Comparison of ENCODE assay signal across 8 cellular contexts in genomic region chrX:53071604-53072417, GRCh38. TPM values are rescaled to one million over a fixed set of nuclear protein-coding genes. Genes with fewer than 3 reads are reported as not detected.
A peak's percentile ranks its signal among the peaks of the same experiment; 100 is the strongest.
DNase-seq lines count a peak whose midpoint lies in the region; ATAC-seq and TF ChIP-seq lines count a peak whose summit lies in the region.

No MANE protein-coding gene starts in this region.

- H4K20me1 ChIP-seq in DOHH2 (ENCODE audit: control insufficient read depth, insufficient read depth, low read depth, low read length), result no peaks in the 10 kb centered on the region

- H3K4me2 ChIP-seq in DOHH2 (ENCODE audit: low read length) (peak overlapping the region; percentile 75), neuronal stem cell (ENCODE audit: insufficient read depth, low read length, poor library complexity, severe bottlenecking) (peak overlapping the region; percentile 49)

- H3K4me1 ChIP-seq in DOHH2 (ENCODE audit: control insufficient read depth, low read length) (peaks cover 25% of the 10 kb centered on the region), HUES6 (ENCODE audit: control insufficient read depth, insufficient read depth, low read length) (peaks cover 5% of the 10 kb centered on the region; the same call in 1 of the 2 replicates), neuronal stem cell (ENCODE audit: control insufficient read depth in 2 of 2, insufficient read depth in 1 of 2, low read depth in 1 of 2, low read length in 2 of 2) (peaks cover 0 to 6% of the 10 kb centered on the region in 2 donors), upper lobe of right lung (no peaks in the 10 kb centered on the region)

- ATAC-seq in GM21447 (IDR thresholded peaks at IDR 0.05; ENCODE audit: unreplicated experiment) (peak; percentile 80), upper lobe of right lung (peak; percentile 97)

- H4K8ac ChIP-seq in neuronal stem cell (ENCODE audit: low read depth, low read length), result no peak overlapping the region

- no peak overlapping the region for H4K91ac ChIP-seq in neuronal stem cell (ENCODE audit: low read depth, low read length, poor library complexity)

- H3K9me3 ChIP-seq in DOHH2 (ENCODE audit: control insufficient read depth, insufficient read depth, low read length) (no peaks in the 10 kb centered on the region), HUES6 (ENCODE audit: control insufficient read depth, insufficient read depth, low read depth, low read length) (peaks cover 3% of the 10 kb centered on the region; the same call in 1 of the 2 replicates), neuronal stem cell (replicated peaks in 1 of 2; ENCODE audit: control insufficient read depth in 2 of 2, insufficient read depth in 1 of 2, low read depth in 1 of 2, low read length in 2 of 2) (no peaks in the 10 kb centered on the region), upper lobe of right lung (no peaks in the 10 kb centered on the region)

- H3K4ac ChIP-seq in neuronal stem cell (ENCODE audit: low read length), result no peak overlapping the region

- no peak overlapping the region for H2BK120ac ChIP-seq in neuronal stem cell (ENCODE audit: low read depth, low read length)

- H3K36me3 ChIP-seq in DOHH2 (ENCODE audit: control insufficient read depth, low read length) (no peaks in the 10 kb centered on the region), HUES6 (ENCODE audit: control insufficient read depth, insufficient read depth, low read length) (peaks cover 3% of the 10 kb centered on the region; the same call in 1 of the 2 replicates), neuronal stem cell (replicated peaks in 1 of 2; ENCODE audit: control insufficient read depth in 2 of 2, insufficient read depth in 2 of 2, low read length in 2 of 2) (peaks cover 0 to 4% of the 10 kb centered on the region in 2 donors), upper lobe of right lung (no peaks in the 10 kb centered on the region)

- no peak overlapping the region for H2AK5ac ChIP-seq in neuronal stem cell (ENCODE audit: low read depth, low read length)

- H3K27ac Mint-ChIP-seq in activated T-helper 2 cell treated with anti-CD3 and anti-CD28 coated beads, Interferon-gamma antibody, Interleukin-2, Interleukin-4, amounts not matched to agents 10 μg/mL and 5 μg/mL and 100 μg/mL, durations not matched to agents 14 hours and 24 hours and 36 hours, result peak overlapping the region; percentile 48

- no CpG with 5 or more reads among the region's 31 CpGs for WGBS in neuronal stem cell (ENCODE audit: extremely low coverage in 2 of 2, insufficient read length in 2 of 2, insufficient replicate concordance in 1 of 2), 2 donors

- no peak overlapping the region for H2BK5ac ChIP-seq in neuronal stem cell (ENCODE audit: low read length)

- no peaks in the 10 kb centered on the region for H3K27me3 ChIP-seq in DOHH2 (ENCODE audit: control insufficient read depth, low read length)
- H3K27me3 ChIP-seq in HUES6 (ENCODE audit: control insufficient read depth, insufficient read depth, low read length), result no peaks in the 10 kb centered on the region
- no peaks in the 10 kb centered on the region for H3K27me3 ChIP-seq in neuronal stem cell (ENCODE audit: control insufficient read depth in 3 of 3, insufficient read depth in 3 of 3, low read depth in 1 of 3, low read length in 3 of 3)
- no peaks in the 10 kb centered on the region for H3K27me3 ChIP-seq in upper lobe of right lung

- H3K4me3 Mint-ChIP-seq in activated T-helper 2 cell treated with anti-CD3 and anti-CD28 coated beads, Interferon-gamma antibody, Interleukin-2, Interleukin-4, amounts not matched to agents 10 μg/mL and 5 μg/mL and 100 μg/mL, durations not matched to agents 14 hours and 24 hours and 36 hours (ENCODE audit: low read depth), result peak overlapping the region; percentile 88

- peak; percentile 77 for DNase-seq in OCI-M1 (lab: John Stamatoyannopoulos, UW)
- peak; percentile 54 for DNase-seq in activated T-helper 2 cell treated with anti-CD3 and anti-CD28 coated beads, Interferon-gamma antibody, Interleukin-2, Interleukin-4, amounts not matched to agents 10 μg/mL and 5 μg/mL and 100 μg/mL, durations not matched to agents 14 hours and 24 hours and 36 hours (ENCODE audit: low spot score)
- peak; percentile 63 for DNase-seq in fibroblast of villous mesenchyme (ENCODE audit: low read depth)
- no peak for DNase-seq in neuronal stem cell (ENCODE audit: low spot score)
- peak; percentile 80 for DNase-seq in upper lobe of right lung

- intact Hi-C loops in activated T-helper 2 cell treated with anti-CD3 and anti-CD28 coated beads, Interferon-gamma antibody, Interleukin-2, Interleukin-4, amounts not matched to agents 10 μg/mL and 5 μg/mL and 100 μg/mL, durations not matched to agents 14 hours and 24 hours and 36 hours (cut with micrococcal nuclease), result loop anchor here (1.0 to 10.0 kb wide), 3 partner anchors 17 to 153 kb away; partner anchors contain the start of gene KDM5C
- intact Hi-C loops in upper lobe of right lung (cut with DNase I), result no loop called here

- H3K36me3 Mint-ChIP-seq in activated T-helper 2 cell treated with anti-CD3 and anti-CD28 coated beads, Interferon-gamma antibody, Interleukin-2, Interleukin-4, amounts not matched to agents 10 μg/mL and 5 μg/mL and 100 μg/mL, durations not matched to agents 14 hours and 24 hours and 36 hours (ENCODE audit: low read depth), result no peaks in the 10 kb centered on the region

- H2BK12ac ChIP-seq in neuronal stem cell (ENCODE audit: low read length), result no peak overlapping the region

- H3K18ac ChIP-seq in neuronal stem cell (ENCODE audit: low read length), result no peak overlapping the region

- H2AFZ ChIP-seq in neuronal stem cell (ENCODE audit: low read length), result no peak overlapping the region

- H3K27me3 Mint-ChIP-seq in activated T-helper 2 cell treated with anti-CD3 and anti-CD28 coated beads, Interferon-gamma antibody, Interleukin-2, Interleukin-4, amounts not matched to agents 10 μg/mL and 5 μg/mL and 100 μg/mL, durations not matched to agents 14 hours and 24 hours and 36 hours (ENCODE audit: low read depth), result no peaks in the 10 kb centered on the region

- TF ChIP-seq CTCF in DOHH2 (IDR thresholded peaks at IDR 0.05; ENCODE audit: low read depth, low read length, poor library complexity, severe bottlenecking) (peak; percentile 65), fibroblast of villous mesenchyme (IDR thresholded peaks at IDR 0.05; ENCODE audit: insufficient read depth, low read depth, low read length) (peak; percentile 66), upper lobe of right lung (IDR thresholded peaks at IDR 0.05) (peak; percentile 65)

- peak overlapping the region; percentile 95 for H3K27ac ChIP-seq in DOHH2 (ENCODE audit: low read depth, low read length)
- no peak overlapping the region for H3K27ac ChIP-seq in HUES6 (ENCODE audit: low read depth, low read length)
- no peak overlapping the region for H3K27ac ChIP-seq in neuronal stem cell (replicated peaks; ENCODE audit: low read length)
- peak overlapping the region; percentile 36 for H3K27ac ChIP-seq in upper lobe of right lung

- peaks cover 2% of the 10 kb centered on the region for H3K79me1 ChIP-seq in neuronal stem cell (ENCODE audit: low read depth, low read length)

- no peaks in the 10 kb centered on the region for H3K9me2 ChIP-seq in DOHH2 (replicated peaks; ENCODE audit: control insufficient read depth, low read length)

- no peak overlapping the region for H2BK15ac ChIP-seq in neuronal stem cell (ENCODE audit: low read length)

- peaks cover 20% of the 10 kb centered on the region for H3K4me1 Mint-ChIP-seq in activated T-helper 2 cell treated with anti-CD3 and anti-CD28 coated beads, Interferon-gamma antibody, Interleukin-2, Interleukin-4, amounts not matched to agents 10 μg/mL and 5 μg/mL and 100 μg/mL, durations not matched to agents 14 hours and 24 hours and 36 hours (ENCODE audit: low read depth)

- H3K23ac ChIP-seq in neuronal stem cell (ENCODE audit: low read depth, low read length, poor library complexity), result no peak overlapping the region

- H3K9ac ChIP-seq in HUES6 (ENCODE audit: low read length) (no peak overlapping the region), neuronal stem cell (ENCODE audit: low read depth, low read length, poor library complexity) (peak overlapping the region; percentile 84)

- peaks cover 16% of the 10 kb centered on the region for H3F3A ChIP-seq in DOHH2 (ENCODE audit: control insufficient read depth, insufficient read depth)

- no peaks in the 10 kb centered on the region for H3K79me2 ChIP-seq in DOHH2 (ENCODE audit: control insufficient read depth, low read length)

- H3K9me3 Mint-ChIP-seq in activated T-helper 2 cell treated with anti-CD3 and anti-CD28 coated beads, Interferon-gamma antibody, Interleukin-2, Interleukin-4, amounts not matched to agents 10 μg/mL and 5 μg/mL and 100 μg/mL, durations not matched to agents 14 hours and 24 hours and 36 hours, result no peaks in the 10 kb centered on the region

- peak overlapping the region; percentile 38 for H3K14ac ChIP-seq in neuronal stem cell (ENCODE audit: low read length)

- peak overlapping the region; percentile 75 for H3K4me3 ChIP-seq in DOHH2 (ENCODE audit: low read length)
- H3K4me3 ChIP-seq in HUES6 (ENCODE audit: low read depth, low read length), result peak overlapping the region; percentile 61
- H3K4me3 ChIP-seq in fibroblast of villous mesenchyme (ENCODE audit: low read depth, low read length), result peak overlapping the region; percentile 32
- peak overlapping the region in 1 of 2 donors; percentile 78 for H3K4me3 ChIP-seq in neuronal stem cell (ENCODE audit: low read length in 2 of 2)
- H3K4me3 ChIP-seq in upper lobe of right lung, result peak overlapping the region; percentile 40

RNA-seq across cellular contexts. Expression of gene TSPYL2, which starts 10.4 kb away (rescaled TPM):
- total RNA-seq in activated T-helper 2 cell treated with anti-CD3 and anti-CD28 coated beads, Interferon-gamma antibody, Interleukin-2, Interleukin-4, amounts not matched to agents 10 μg/mL and 5 μg/mL and 100 μg/mL, durations not matched to agents 14 hours and 24 hours and 36 hours, result 36.0 and 41.2 TPM in 2 replicates
- total RNA-seq in fibroblast of villous mesenchyme (11.9 and 13.0 TPM in 2 replicates), upper lobe of right lung (44.4 TPM)
- polyA plus RNA-seq in neuronal stem cell (2013, experiment 1 of 2), result 22.9 TPM
- polyA plus RNA-seq in neuronal stem cell (2013, experiment 2 of 2), result 22.2 TPM

RNA-seq across cellular contexts. Expression of gene KANTR, which starts 22.1 kb away (rescaled TPM):
- 9.7 and 11.2 TPM in 2 replicates for total RNA-seq in activated T-helper 2 cell treated with anti-CD3 and anti-CD28 coated beads, Interferon-gamma antibody, Interleukin-2, Interleukin-4, amounts not matched to agents 10 μg/mL and 5 μg/mL and 100 μg/mL, durations not matched to agents 14 hours and 24 hours and 36 hours
- 8.6 and 11.0 TPM in 2 replicates for total RNA-seq in fibroblast of villous mesenchyme
- 6.1 TPM for polyA plus RNA-seq in neuronal stem cell (2013, experiment 1 of 2)
- 6.7 TPM for polyA plus RNA-seq in neuronal stem cell (2013, experiment 2 of 2)
- total RNA-seq in upper lobe of right lung, result 12.6 TPM

RNA-seq across cellular contexts. Expression of gene GPR173, which starts 23.2 kb away (rescaled TPM):
- not detected in 2 replicates for total RNA-seq in activated T-helper 2 cell treated with anti-CD3 and anti-CD28 coated beads, Interferon-gamma antibody, Interleukin-2, Interleukin-4, amounts not matched to agents 10 μg/mL and 5 μg/mL and 100 μg/mL, durations not matched to agents 14 hours and 24 hours and 36 hours
- total RNA-seq in fibroblast of villous mesenchyme, result 3.5 and 3.9 TPM in 2 replicates
- 14.0 TPM for polyA plus RNA-seq in neuronal stem cell (2013, experiment 1 of 2)
- 14.6 TPM for polyA plus RNA-seq in neuronal stem cell (2013, experiment 2 of 2)
- total RNA-seq in upper lobe of right lung, result 1.3 TPM

Comparison
In these comparisons a context has a peak if more than half of its experiments do, and no peak if none do; other contexts are left out.
1. H3K27ac ChIP-seq: peak in DOHH2 (single experiment) and upper lobe of right lung (single experiment); none in HUES6 (single experiment) and neuronal stem cell (single experiment).
2. Peak in every context shown above with its lines, with median percentiles within 50 percentile points of each other: CTCF ChIP-seq.